8 cellular contexts compared by ENCODE assay signal in the genomic region with DNA sequence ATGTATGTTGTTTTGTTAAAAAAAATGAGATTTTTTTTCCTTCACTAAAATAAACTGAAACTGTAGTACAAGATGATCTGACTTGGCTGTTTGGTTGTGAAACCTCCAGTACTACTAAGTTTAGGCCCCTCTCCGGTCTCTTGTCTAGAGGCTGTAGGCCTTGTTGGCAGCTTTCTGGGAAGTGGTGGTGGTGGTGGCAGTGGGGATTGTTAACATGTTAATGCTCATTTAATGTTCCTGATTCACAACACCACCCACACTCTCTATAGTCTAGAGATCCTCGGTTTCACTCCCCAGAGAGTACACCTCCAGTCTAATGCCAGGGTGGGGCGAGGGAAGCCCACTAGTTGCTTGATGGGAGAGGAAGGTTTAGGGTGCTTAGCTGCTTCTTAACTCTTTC. TPM values are rescaled to one million over a fixed set of nuclear protein-coding genes. Genes with fewer than 3 reads are reported as not detected.
DNase-seq lines count a peak whose midpoint lies in the region; ATAC-seq and TF ChIP-seq lines count a peak whose summit lies in the region.

No MANE protein-coding gene starts in this region.

- no peaks in the 10 kb centered on the region for H3K27me3 Mint-ChIP-seq in activated CD4-positive, alpha-beta T cell treated with anti-CD3 and anti-CD28 coated beads for 36 hours
- no peaks in the 10 kb centered on the region for H3K27me3 Mint-ChIP-seq in activated T-helper 2 cell treated with anti-CD3 and anti-CD28 coated beads, Interferon-gamma antibody, Interleukin-2, Interleukin-4, amounts not matched to agents 10 μg/mL and 5 μg/mL and 100 μg/mL, durations not matched to agents 14 hours and 24 hours and 36 hours (ENCODE audit: low read depth)

- H3K27ac ChIP-seq in lower lobe of right lung (peak overlapping the region; percentile 51), tibial artery (peak overlapping the region; percentile 62 to 78)

- H3K36me3 ChIP-seq in lower lobe of right lung (peaks cover 33% of the 10 kb centered on the region), tibial artery (peaks cover 0 to 16% (median 4%) of the 10 kb centered on the region in 3 donors)

- ATAC-seq in activated CD4-positive, alpha-beta T cell treated with anti-CD3 and anti-CD28 coated beads for 36 hours: peak; percentile 90
- peak; percentile 51 to 53 for ATAC-seq in lower lobe of right lung

- H3K36me3 Mint-ChIP-seq in activated CD4-positive, alpha-beta T cell treated with anti-CD3 and anti-CD28 coated beads for 36 hours (ENCODE audit: low read depth): peaks cover 65% of the 10 kb centered on the region
- peaks cover 74% of the 10 kb centered on the region for H3K36me3 Mint-ChIP-seq in activated T-helper 2 cell treated with anti-CD3 and anti-CD28 coated beads, Interferon-gamma antibody, Interleukin-2, Interleukin-4, amounts not matched to agents 10 μg/mL and 5 μg/mL and 100 μg/mL, durations not matched to agents 14 hours and 24 hours and 36 hours (ENCODE audit: low read depth)

- TF ChIP-seq CTCF in lower lobe of right lung (IDR thresholded peaks at IDR 0.05) (no peak), tibial artery (IDR thresholded peaks at IDR 0.05) (no peak)

- H3K4me3 ChIP-seq in lower lobe of right lung (peak overlapping the region; percentile 30), tibial artery (peak overlapping the region; percentile 20)

- intact Hi-C loops in activated CD4-positive, alpha-beta T cell treated with anti-CD3 and anti-CD28 coated beads for 36 hours (cut with DNase I, micrococcal nuclease): loop anchor here (1.0 to 5.0 kb wide), 4 partner anchors 11 to 47 kb away; no protein-coding TSS in a partner anchor
- intact Hi-C loops in activated T-helper 2 cell treated with anti-CD3 and anti-CD28 coated beads, Interferon-gamma antibody, Interleukin-2, Interleukin-4, amounts not matched to agents 10 μg/mL and 5 μg/mL and 100 μg/mL, durations not matched to agents 14 hours and 24 hours and 36 hours (cut with micrococcal nuclease): loop anchor here (1.0 to 5.0 kb wide), 3 partner anchors 19 to 76 kb away; no protein-coding TSS in a partner anchor
- intact Hi-C loops in lower lobe of right lung (cut with DNase I): no loop called here
- intact Hi-C loops in tibial artery (cut with DNase I; ENCODE audit: low total_unique reads): no loop called here

- peak; percentile 81 for DNase-seq in activated CD4-positive, alpha-beta T cell treated with anti-CD3 and anti-CD28 coated beads for 36 hours
- DNase-seq in activated CD4-positive, alpha-beta T cell treated with anti-CD3 and anti-CD28 coated beads, Interleukin-2, amount 50 U/mL, for 1 hour: no peak
- no peak for DNase-seq in activated T-helper 2 cell treated with anti-CD3 and anti-CD28 coated beads, Interferon-gamma antibody, Interleukin-2, Interleukin-4, amounts not matched to agents 10 μg/mL and 5 μg/mL and 100 μg/mL, durations not matched to agents 14 hours and 24 hours and 36 hours (ENCODE audit: low spot score)
- DNase-seq in lower lobe of right lung (no peak), tibial artery (peak in 1 of 2 donors; percentile 28), cerebellar nuclear complex (lab: John Stamatoyannopoulos, UW) (no peak), DMS153 (lab: John Stamatoyannopoulos, UW) (no peak), NCI-H1105 (lab: John Stamatoyannopoulos, UW) (no peak)

- H3K9me3 ChIP-seq in lower lobe of right lung (no peaks in the 10 kb centered on the region), tibial artery (no peaks in the 10 kb centered on the region)

- peak overlapping the region; percentile 70 for H3K4me3 Mint-ChIP-seq in activated CD4-positive, alpha-beta T cell treated with anti-CD3 and anti-CD28 coated beads for 36 hours
- peak overlapping the region; percentile 74 for H3K4me3 Mint-ChIP-seq in activated T-helper 2 cell treated with anti-CD3 and anti-CD28 coated beads, Interferon-gamma antibody, Interleukin-2, Interleukin-4, amounts not matched to agents 10 μg/mL and 5 μg/mL and 100 μg/mL, durations not matched to agents 14 hours and 24 hours and 36 hours (ENCODE audit: low read depth)

- no peaks in the 10 kb centered on the region for H3K27me3 ChIP-seq in lower lobe of right lung (ENCODE audit: low read depth)
- no peaks in the 10 kb centered on the region for H3K27me3 ChIP-seq in tibial artery

- CTCF ChIA-PET in activated CD4-positive, alpha-beta T cell treated with anti-CD3 and anti-CD28 coated beads for 36 hours (lab: Charles Lee): interaction anchor here (0.6 to 3.4 kb wide), 9 partner anchors 12 to 304 kb away, joined by 3 to 18 read pairs (median 3); no protein-coding TSS in a partner anchor

- H3K9me3 Mint-ChIP-seq in activated CD4-positive, alpha-beta T cell treated with anti-CD3 and anti-CD28 coated beads for 36 hours (ENCODE audit: low read depth): no peaks in the 10 kb centered on the region
- H3K9me3 Mint-ChIP-seq in activated T-helper 2 cell treated with anti-CD3 and anti-CD28 coated beads, Interferon-gamma antibody, Interleukin-2, Interleukin-4, amounts not matched to agents 10 μg/mL and 5 μg/mL and 100 μg/mL, durations not matched to agents 14 hours and 24 hours and 36 hours: no peaks in the 10 kb centered on the region

- H3K4me1 ChIP-seq in lower lobe of right lung: peaks cover 40% of the 10 kb centered on the region
- peaks cover 0 to 29% (median 8%) of the 10 kb centered on the region in 4 donors for H3K4me1 ChIP-seq in tibial artery

- H3K27ac Mint-ChIP-seq in activated CD4-positive, alpha-beta T cell treated with anti-CD3 and anti-CD28 coated beads for 36 hours: peak overlapping the region; percentile 94
- H3K27ac Mint-ChIP-seq in activated T-helper 2 cell treated with anti-CD3 and anti-CD28 coated beads, Interferon-gamma antibody, Interleukin-2, Interleukin-4, amounts not matched to agents 10 μg/mL and 5 μg/mL and 100 μg/mL, durations not matched to agents 14 hours and 24 hours and 36 hours: peak overlapping the region; percentile 90

- peaks cover 78% of the 10 kb centered on the region for H3K4me1 Mint-ChIP-seq in activated CD4-positive, alpha-beta T cell treated with anti-CD3 and anti-CD28 coated beads for 36 hours
- H3K4me1 Mint-ChIP-seq in activated T-helper 2 cell treated with anti-CD3 and anti-CD28 coated beads, Interferon-gamma antibody, Interleukin-2, Interleukin-4, amounts not matched to agents 10 μg/mL and 5 μg/mL and 100 μg/mL, durations not matched to agents 14 hours and 24 hours and 36 hours (ENCODE audit: low read depth): peaks cover 66% of the 10 kb centered on the region

- POLR2A ChIA-PET in activated CD4-positive, alpha-beta T cell treated with anti-CD3 and anti-CD28 coated beads for 36 hours (lab: Charles Lee): interaction anchor here (0.7 to 1.7 kb wide), 3 partner anchors 13 to 20 kb away, joined by 3 to 8 read pairs (median 6); no protein-coding TSS in a partner anchor

RNA-seq across cellular contexts. Expression of gene STK4, which starts 24.1 kb away (rescaled TPM):
- 100 to 1,000 TPM; 156 to 164 TPM for total RNA-seq in activated CD4-positive, alpha-beta T cell treated with anti-CD3 and anti-CD28 coated beads for 36 hours
- 147 and 149 TPM in 2 replicates for total RNA-seq in activated T-helper 2 cell treated with anti-CD3 and anti-CD28 coated beads, Interferon-gamma antibody, Interleukin-2, Interleukin-4, amounts not matched to agents 10 μg/mL and 5 μg/mL and 100 μg/mL, durations not matched to agents 14 hours and 24 hours and 36 hours
- 73.4 TPM for total RNA-seq in lower lobe of right lung

RNA-seq across cellular contexts. Expression of gene TOMM34, which starts 30.2 kb away (rescaled TPM):
- total RNA-seq in activated CD4-positive, alpha-beta T cell treated with anti-CD3 and anti-CD28 coated beads for 36 hours: 10 to 100 TPM; 56.5 to 61.2 TPM
- total RNA-seq in activated T-helper 2 cell treated with anti-CD3 and anti-CD28 coated beads, Interferon-gamma antibody, Interleukin-2, Interleukin-4, amounts not matched to agents 10 μg/mL and 5 μg/mL and 100 μg/mL, durations not matched to agents 14 hours and 24 hours and 36 hours: 59.5 and 62.1 TPM in 2 replicates
- 12.8 TPM for total RNA-seq in lower lobe of right lung

Comparison
In these comparisons a context has a peak if more than half of its experiments do, and no peak if none do; other contexts are left out.
1. intact Hi-C loops: an anchor here in activated CD4-positive, alpha-beta T cell treated with anti-CD3 and anti-CD28 coated beads for 36 hours (1.0 to 5.0 kb wide) and activated T-helper 2 cell treated with anti-CD3 and anti-CD28 coated beads, Interferon-gamma antibody, Interleukin-2, Interleukin-4, amounts not matched to agents 10 μg/mL and 5 μg/mL and 100 μg/mL, durations not matched to agents 14 hours and 24 hours and 36 hours (1.0 to 5.0 kb wide); none called in lower lobe of right lung and tibial artery.